In genomic region chr4:139324620-139325019, GRCh38 we compare ENCODE assay signal across 22 cellular contexts. TPM values are rescaled to one million over a fixed set of nuclear protein-coding genes. Genes with fewer than 3 reads are reported as not detected.
"Had no signal": no experiment of that assay in that cellular context is flagged by ENCODE, and none has a peak within 500 bp of the region (broad histone marks: within the 10 kb centered on the region; RNA-seq: fewer than 3 reads in every experiment).

No MANE protein-coding gene starts in this region.

- H3K9me3 Mint-ChIP-seq: activated B cell treated with CpG ODN at 0.5 μM for 24 hours; activated naive CD4-positive, alpha-beta T cell treated with anti-CD3 and anti-CD28 coated beads, Interleukin-2, amount 50 U/mL, for 24 hours; natural killer cell had no signal

- H3K36me3 ChIP-seq: uterus had no signal

- H3K27me3 ChIP-seq: dorsolateral prefrontal cortex, tibial nerve, uterus had no signal

- H3K4me3 ChIP-seq: dorsolateral prefrontal cortex, lower lobe of right lung, tibial nerve, uterus had no signal

- H3K4me3 Mint-ChIP-seq: activated B cell treated with CpG ODN at 0.5 μM for 24 hours; activated CD4-positive, alpha-beta T cell treated with anti-CD3 and anti-CD28 coated beads, Interleukin-2, amount 10 ng/mL, durations not matched to agents 7 days and 5 days; activated CD8-positive, alpha-beta T cell treated with anti-CD3 and anti-CD28 coated beads, Interleukin-2, amount 10 ng/mL, durations not matched to agents 7 days and 5 days; activated naive CD4-positive, alpha-beta T cell treated with anti-CD3 and anti-CD28 coated beads, Interleukin-2, amount 50 U/mL, for 24 hours; natural killer cell; T-helper 2 cell treated with Interferon-gamma antibody and Interleukin-4, amounts not matched to agents 5 μg/mL and 100 μg/mL, for 36 hours had no signal

- H3K27ac ChIP-seq: lower lobe of right lung, parathyroid adenoma, tibial nerve, uterus had no signal

- H3K27me3 Mint-ChIP-seq: activated B cell treated with CpG ODN at 0.5 μM for 24 hours; activated CD4-positive, alpha-beta T cell treated with anti-CD3 and anti-CD28 coated beads, Interleukin-2, amount 10 ng/mL, durations not matched to agents 7 days and 5 days; activated naive CD4-positive, alpha-beta T cell treated with anti-CD3 and anti-CD28 coated beads, Interleukin-2, amount 50 U/mL, for 24 hours had no signal

- DNase-seq: activated B cell treated with CpG ODN at 0.5 μM for 24 hours; activated CD4-positive, alpha-beta T cell treated with anti-CD3 and anti-CD28 coated beads, Interleukin-2, amount 10 ng/mL, durations not matched to agents 7 days and 5 days; activated CD8-positive, alpha-beta memory T cell treated with anti-CD3 and anti-CD28 coated beads, Interleukin-2, amount 50 U/mL, for 4 hours; activated CD8-positive, alpha-beta T cell treated with anti-CD3 and anti-CD28 coated beads, Interleukin-2, amount 10 ng/mL, durations not matched to agents 7 days and 5 days; activated gamma-delta T cell; dorsolateral prefrontal cortex; erythroblast; foreskin melanocyte; glutamatergic neuron; hypothalamus; lower lobe of right lung; natural killer cell; stimulated activated naive CD4-positive, alpha-beta T cell treated with Interleukin-2 at 50 U/mL for 16 hours; substantia nigra; uterus had no signal

- H3K9me3 ChIP-seq: lower lobe of right lung, uterus had no signal

- H3K4me1 ChIP-seq: uterus had no signal

- H3K36me3 Mint-ChIP-seq: natural killer cell had no signal

- H3K27ac Mint-ChIP-seq: activated B cell treated with CpG ODN at 0.5 μM for 24 hours; activated CD8-positive, alpha-beta T cell treated with anti-CD3 and anti-CD28 coated beads, Interleukin-2, amount 10 ng/mL, durations not matched to agents 7 days and 5 days; activated naive CD4-positive, alpha-beta T cell treated with anti-CD3 and anti-CD28 coated beads, Interleukin-2, amount 50 U/mL, for 24 hours; T-helper 2 cell treated with Interferon-gamma antibody and Interleukin-4, amounts not matched to agents 5 μg/mL and 100 μg/mL, for 36 hours had no signal

- ATAC-seq: activated CD8-positive, alpha-beta T cell treated with anti-CD3 and anti-CD28 coated beads, Interleukin-2, amount 10 ng/mL, durations not matched to agents 7 days and 5 days; lower lobe of right lung; natural killer cell had no signal

- FAIRE-seq: bronchial epithelial cell, keratinocyte, TTC549 had no signal

- H2AFZ ChIP-seq: parathyroid adenoma had no signal

RNA-seq across cellular contexts. Expression of gene MGARP, which starts 44.6 kb away (rescaled TPM):
- total RNA-seq: activated B cell treated with CpG ODN at 0.5 μM for 24 hours, lower lobe of right lung had no signal
